Comparison of ENCODE assay signal across 2 cellular contexts in the genomic region with DNA sequence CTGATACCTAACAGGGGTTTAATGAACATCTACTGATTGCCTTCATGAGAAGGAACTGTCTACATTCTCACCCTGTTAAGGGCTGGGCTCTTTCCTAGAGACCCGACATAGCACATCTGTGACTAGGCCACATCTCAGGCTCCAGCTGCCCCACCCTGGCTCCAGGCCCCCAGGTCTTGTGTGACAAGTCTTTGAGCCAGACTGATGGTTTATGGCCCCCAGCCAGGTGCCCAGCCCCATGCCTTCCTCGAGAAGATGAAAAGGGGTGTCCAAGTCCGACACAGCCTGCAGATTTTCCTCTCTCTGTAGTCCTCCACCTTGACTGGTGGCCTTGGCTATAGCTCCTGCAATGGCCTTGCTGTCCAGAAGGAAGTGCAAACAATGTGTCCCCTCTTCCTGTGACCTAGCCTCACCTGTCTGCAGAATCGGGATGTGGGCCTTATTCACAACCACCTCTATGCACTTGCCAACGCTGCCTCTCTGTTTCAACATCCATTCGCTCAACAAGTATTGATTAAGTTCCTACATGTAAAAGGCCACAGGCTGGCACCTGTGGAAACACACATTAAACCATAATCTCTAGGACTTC.
TF ChIP-seq lines count a peak whose summit lies in the region.

No MANE protein-coding gene starts in this region.

TF ChIP-seq in IMR-90, 13 proteins besides CTCF, POLR2A, EP300 and RAD21:
- TF ChIP-seq RFX5 (IDR thresholded peaks at IDR 0.05; ENCODE audit: low read depth, low read length) = no peak
- TF ChIP-seq SMC3 (IDR thresholded peaks at IDR 0.05; ENCODE audit: low read depth, low read length) = no peak
- TF ChIP-seq, protein P1, sequence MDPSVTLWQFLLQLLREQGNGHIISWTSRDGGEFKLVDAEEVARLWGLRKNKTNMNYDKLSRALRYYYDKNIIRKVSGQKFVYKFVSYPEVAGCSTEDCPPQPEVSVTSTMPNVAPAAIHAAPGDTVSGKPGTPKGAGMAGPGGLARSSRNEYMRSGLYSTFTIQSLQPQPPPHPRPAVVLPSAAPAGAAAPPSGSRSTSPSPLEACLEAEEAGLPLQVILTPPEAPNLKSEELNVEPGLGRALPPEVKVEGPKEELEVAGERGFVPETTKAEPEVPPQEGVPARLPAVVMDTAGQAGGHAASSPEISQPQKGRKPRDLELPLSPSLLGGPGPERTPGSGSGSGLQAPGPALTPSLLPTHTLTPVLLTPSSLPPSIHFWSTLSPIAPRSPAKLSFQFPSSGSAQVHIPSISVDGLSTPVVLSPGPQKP (IDR thresholded peaks at IDR 0.05; ENCODE audit: borderline replicate concordance, low read depth, low read length) = no peak
- no peak for TF ChIP-seq MAFK (IDR thresholded peaks at IDR 0.05; ENCODE audit: low read depth, low read length)
- no peak for TF ChIP-seq CHD1 (IDR thresholded peaks at IDR 0.05; ENCODE audit: low read depth, low read length)
- no peak for TF ChIP-seq BHLHE40 (IDR thresholded peaks at IDR 0.05; ENCODE audit: low read depth, low read length)
- TF ChIP-seq RCOR1 (IDR thresholded peaks at IDR 0.05; ENCODE audit: insufficient replicate concordance, low read length) = no peak
- TF ChIP-seq MAZ (IDR thresholded peaks at IDR 0.05; ENCODE audit: borderline replicate concordance, low read depth, low read length) = no peak
- TF ChIP-seq MXI1 (IDR thresholded peaks at IDR 0.05; ENCODE audit: borderline replicate concordance, low read depth, low read length) = no peak
- TF ChIP-seq NFE2L2 (IDR thresholded peaks at IDR 0.05; ENCODE audit: low read depth, low read length) = no peak
- no peak for TF ChIP-seq FOS (IDR thresholded peaks at IDR 0.05; ENCODE audit: low read depth, low read length)
- TF ChIP-seq CEBPB (IDR thresholded peaks at IDR 0.05; ENCODE audit: low read depth, low read length) = no peak
- TF ChIP-seq, protein P2, sequence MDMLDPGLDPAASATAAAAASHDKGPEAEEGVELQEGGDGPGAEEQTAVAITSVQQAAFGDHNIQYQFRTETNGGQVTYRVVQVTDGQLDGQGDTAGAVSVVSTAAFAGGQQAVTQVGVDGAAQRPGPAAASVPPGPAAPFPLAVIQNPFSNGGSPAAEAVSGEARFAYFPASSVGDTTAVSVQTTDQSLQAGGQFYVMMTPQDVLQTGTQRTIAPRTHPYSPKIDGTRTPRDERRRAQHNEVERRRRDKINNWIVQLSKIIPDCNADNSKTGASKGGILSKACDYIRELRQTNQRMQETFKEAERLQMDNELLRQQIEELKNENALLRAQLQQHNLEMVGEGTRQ (IDR thresholded peaks at IDR 0.05; ENCODE audit: low read depth, low read length) = no peak

TF ChIP-seq in HepG2, 621 proteins besides CTCF, POLR2A, EP300 and RAD21 (continues in another document):
- TF ChIP-seq, protein P3, sequence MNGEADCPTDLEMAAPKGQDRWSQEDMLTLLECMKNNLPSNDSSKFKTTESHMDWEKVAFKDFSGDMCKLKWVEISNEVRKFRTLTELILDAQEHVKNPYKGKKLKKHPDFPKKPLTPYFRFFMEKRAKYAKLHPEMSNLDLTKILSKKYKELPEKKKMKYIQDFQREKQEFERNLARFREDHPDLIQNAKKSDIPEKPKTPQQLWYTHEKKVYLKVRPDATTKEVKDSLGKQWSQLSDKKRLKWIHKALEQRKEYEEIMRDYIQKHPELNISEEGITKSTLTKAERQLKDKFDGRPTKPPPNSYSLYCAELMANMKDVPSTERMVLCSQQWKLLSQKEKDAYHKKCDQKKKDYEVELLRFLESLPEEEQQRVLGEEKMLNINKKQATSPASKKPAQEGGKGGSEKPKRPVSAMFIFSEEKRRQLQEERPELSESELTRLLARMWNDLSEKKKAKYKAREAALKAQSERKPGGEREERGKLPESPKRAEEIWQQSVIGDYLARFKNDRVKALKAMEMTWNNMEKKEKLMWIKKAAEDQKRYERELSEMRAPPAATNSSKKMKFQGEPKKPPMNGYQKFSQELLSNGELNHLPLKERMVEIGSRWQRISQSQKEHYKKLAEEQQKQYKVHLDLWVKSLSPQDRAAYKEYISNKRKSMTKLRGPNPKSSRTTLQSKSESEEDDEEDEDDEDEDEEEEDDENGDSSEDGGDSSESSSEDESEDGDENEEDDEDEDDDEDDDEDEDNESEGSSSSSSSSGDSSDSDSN (CRISPR knock-in tag; IDR thresholded peaks at IDR 0.05) = no peak
- TF ChIP-seq ZNF136 (CRISPR knock-in tag; IDR thresholded peaks at IDR 0.05; ENCODE audit: low read depth) (no peak), ZNF674 (CRISPR knock-in tag; IDR thresholded peaks at IDR 0.05; ENCODE audit: low read depth) (no peak), AGO1 (IDR thresholded peaks at IDR 0.05; ENCODE audit: low read depth, low read length, poor library complexity, severe bottlenecking) (no peak), ZNF607 (CRISPR knock-in tag; IDR thresholded peaks at IDR 0.05; ENCODE audit: borderline replicate concordance) (no peak), ZNF747 (CRISPR knock-in tag; IDR thresholded peaks at IDR 0.05; ENCODE audit: borderline replicate concordance) (0 out of 2 replicates have a peak, but pooled peaks have one; percentile 26), ZNF644 (CRISPR knock-in tag; IDR thresholded peaks at IDR 0.05; ENCODE audit: low read depth) (0 out of 2 replicates have a peak, but pooled peaks have one; percentile 26), MAZ (IDR thresholded peaks at IDR 0.05; ENCODE audit: borderline replicate concordance, low read depth, low read length) (no peak), MAZ (CRISPR knock-in tag; IDR thresholded peaks at IDR 0.05; ENCODE audit: low read depth) (0 out of 2 replicates have a peak, but pooled peaks have one; percentile 20), NRL (CRISPR knock-in tag; IDR thresholded peaks at IDR 0.05; ENCODE audit: borderline replicate concordance) (no peak), ATM (IDR thresholded peaks at IDR 0.05; ENCODE audit: borderline replicate concordance) (no peak), ISX (CRISPR knock-in tag; conservative IDR thresholded peaks at IDR 0.05) (no peak), HCFC1 (IDR thresholded peaks at IDR 0.05; ENCODE audit: low read depth, low read length) (no peak), ZNF749 (CRISPR knock-in tag; IDR thresholded peaks at IDR 0.05; ENCODE audit: borderline replicate concordance) (no peak), SOX6 (IDR thresholded peaks at IDR 0.05) (no peak), SOX6 (CRISPR knock-in tag; IDR thresholded peaks at IDR 0.05) (0 out of 2 replicates have a peak, but pooled peaks have one; percentile 22), ZNF543 (CRISPR knock-in tag; IDR thresholded peaks at IDR 0.05) (no peak), SNAPC2 (CRISPR knock-in tag; IDR thresholded peaks at IDR 0.05) (no peak), ZNF598 (CRISPR knock-in tag; IDR thresholded peaks at IDR 0.05; ENCODE audit: borderline replicate concordance) (no peak), ELF3 (CRISPR knock-in tag; IDR thresholded peaks at IDR 0.05) (0 out of 2 replicates have a peak, but pooled peaks have one; percentile 23), CEBPG (CRISPR knock-in tag; IDR thresholded peaks at IDR 0.05) (0 out of 2 replicates have a peak, but pooled peaks have one; percentile 11), GABPB1 (CRISPR knock-in tag; IDR thresholded peaks at IDR 0.05) (no peak), PAWR (CRISPR knock-in tag; IDR thresholded peaks at IDR 0.05; ENCODE audit: borderline replicate concordance) (no peak), FOXA1 (IDR thresholded peaks at IDR 0.05) (no peak), FOXA1 (CRISPR knock-in tag; IDR thresholded peaks at IDR 0.05) (peak; percentile 31; the same call in 1 of the 2 replicates), KLF9 (CRISPR knock-in tag; IDR thresholded peaks at IDR 0.05; ENCODE audit: low read depth) (no peak), GATAD1 (CRISPR knock-in tag; IDR thresholded peaks at IDR 0.05) (no peak), ZNF549 (CRISPR knock-in tag; IDR thresholded peaks at IDR 0.05) (no peak), ATRX (CRISPR knock-in tag; IDR thresholded peaks at IDR 0.05; ENCODE audit: borderline replicate concordance) (no peak), SMAD3 (CRISPR knock-in tag; IDR thresholded peaks at IDR 0.05) (no peak), RXRB (CRISPR knock-in tag; IDR thresholded peaks at IDR 0.05; ENCODE audit: borderline replicate concordance) (0 out of 2 replicates have a peak, but pooled peaks have one; percentile 18)
- TF ChIP-seq, protein P4, sequence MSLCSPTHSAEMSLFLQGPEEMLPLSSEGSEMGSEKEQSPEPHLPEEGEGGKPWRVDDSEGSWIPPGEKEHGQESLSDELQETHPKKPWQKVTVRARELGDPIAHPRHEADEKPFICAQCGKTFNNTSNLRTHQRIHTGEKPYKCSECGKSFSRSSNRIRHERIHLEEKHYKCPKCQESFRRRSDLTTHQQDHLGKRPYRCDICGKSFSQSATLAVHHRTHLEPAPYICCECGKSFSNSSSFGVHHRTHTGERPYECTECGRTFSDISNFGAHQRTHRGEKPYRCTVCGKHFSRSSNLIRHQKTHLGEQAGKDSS (CRISPR knock-in tag; IDR thresholded peaks at IDR 0.05; ENCODE audit: borderline replicate concordance, low read depth) = no peak
- TF ChIP-seq, protein P5, sequence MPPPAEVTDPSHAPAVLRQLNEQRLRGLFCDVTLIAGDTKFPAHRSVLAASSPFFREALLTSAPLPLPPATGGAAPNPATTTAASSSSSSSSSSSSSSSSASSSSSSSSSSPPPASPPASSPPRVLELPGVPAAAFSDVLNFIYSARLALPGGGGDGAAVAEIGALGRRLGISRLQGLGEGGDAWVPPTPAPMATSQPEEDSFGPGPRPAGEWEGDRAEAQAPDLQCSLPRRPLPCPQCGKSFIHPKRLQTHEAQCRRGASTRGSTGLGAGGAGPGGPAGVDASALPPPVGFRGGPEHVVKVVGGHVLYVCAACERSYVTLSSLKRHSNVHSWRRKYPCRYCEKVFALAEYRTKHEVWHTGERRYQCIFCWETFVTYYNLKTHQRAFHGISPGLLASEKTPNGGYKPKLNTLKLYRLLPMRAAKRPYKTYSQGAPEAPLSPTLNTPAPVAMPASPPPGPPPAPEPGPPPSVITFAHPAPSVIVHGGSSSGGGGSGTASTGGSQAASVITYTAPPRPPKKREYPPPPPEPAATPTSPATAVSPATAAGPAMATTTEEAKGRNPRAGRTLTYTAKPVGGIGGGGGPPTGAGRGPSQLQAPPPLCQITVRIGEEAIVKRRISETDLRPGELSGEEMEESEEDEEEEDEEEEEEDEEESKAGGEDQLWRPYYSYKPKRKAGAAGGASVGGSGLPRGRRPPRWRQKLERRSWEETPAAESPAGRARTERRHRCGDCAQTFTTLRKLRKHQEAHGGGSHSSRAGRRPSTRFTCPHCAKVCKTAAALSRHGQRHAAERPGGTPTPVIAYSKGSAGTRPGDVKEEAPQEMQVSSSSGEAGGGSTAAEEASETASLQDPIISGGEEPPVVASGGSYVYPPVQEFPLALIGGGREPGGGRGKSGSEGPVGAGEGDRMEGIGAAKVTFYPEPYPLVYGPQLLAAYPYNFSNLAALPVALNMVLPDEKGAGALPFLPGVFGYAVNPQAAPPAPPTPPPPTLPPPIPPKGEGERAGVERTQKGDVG (CRISPR knock-in tag; IDR thresholded peaks at IDR 0.05; ENCODE audit: borderline replicate concordance) = 0 out of 2 replicates have a peak, but pooled peaks have one; percentile 30
- TF ChIP-seq, protein P6, sequence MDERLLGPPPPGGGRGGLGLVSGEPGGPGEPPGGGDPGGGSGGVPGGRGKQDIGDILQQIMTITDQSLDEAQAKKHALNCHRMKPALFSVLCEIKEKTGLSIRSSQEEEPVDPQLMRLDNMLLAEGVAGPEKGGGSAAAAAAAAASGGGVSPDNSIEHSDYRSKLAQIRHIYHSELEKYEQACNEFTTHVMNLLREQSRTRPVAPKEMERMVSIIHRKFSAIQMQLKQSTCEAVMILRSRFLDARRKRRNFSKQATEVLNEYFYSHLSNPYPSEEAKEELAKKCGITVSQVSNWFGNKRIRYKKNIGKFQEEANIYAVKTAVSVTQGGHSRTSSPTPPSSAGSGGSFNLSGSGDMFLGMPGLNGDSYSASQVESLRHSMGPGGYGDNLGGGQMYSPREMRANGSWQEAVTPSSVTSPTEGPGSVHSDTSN (CRISPR knock-in tag; IDR thresholded peaks at IDR 0.05) = no peak
- TF ChIP-seq, protein P7, sequence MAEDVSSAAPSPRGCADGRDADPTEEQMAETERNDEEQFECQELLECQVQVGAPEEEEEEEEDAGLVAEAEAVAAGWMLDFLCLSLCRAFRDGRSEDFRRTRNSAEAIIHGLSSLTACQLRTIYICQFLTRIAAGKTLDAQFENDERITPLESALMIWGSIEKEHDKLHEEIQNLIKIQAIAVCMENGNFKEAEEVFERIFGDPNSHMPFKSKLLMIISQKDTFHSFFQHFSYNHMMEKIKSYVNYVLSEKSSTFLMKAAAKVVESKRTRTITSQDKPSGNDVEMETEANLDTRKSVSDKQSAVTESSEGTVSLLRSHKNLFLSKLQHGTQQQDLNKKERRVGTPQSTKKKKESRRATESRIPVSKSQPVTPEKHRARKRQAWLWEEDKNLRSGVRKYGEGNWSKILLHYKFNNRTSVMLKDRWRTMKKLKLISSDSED (CRISPR knock-in tag; IDR thresholded peaks at IDR 0.05) = no peak
- TF ChIP-seq, protein P8, sequence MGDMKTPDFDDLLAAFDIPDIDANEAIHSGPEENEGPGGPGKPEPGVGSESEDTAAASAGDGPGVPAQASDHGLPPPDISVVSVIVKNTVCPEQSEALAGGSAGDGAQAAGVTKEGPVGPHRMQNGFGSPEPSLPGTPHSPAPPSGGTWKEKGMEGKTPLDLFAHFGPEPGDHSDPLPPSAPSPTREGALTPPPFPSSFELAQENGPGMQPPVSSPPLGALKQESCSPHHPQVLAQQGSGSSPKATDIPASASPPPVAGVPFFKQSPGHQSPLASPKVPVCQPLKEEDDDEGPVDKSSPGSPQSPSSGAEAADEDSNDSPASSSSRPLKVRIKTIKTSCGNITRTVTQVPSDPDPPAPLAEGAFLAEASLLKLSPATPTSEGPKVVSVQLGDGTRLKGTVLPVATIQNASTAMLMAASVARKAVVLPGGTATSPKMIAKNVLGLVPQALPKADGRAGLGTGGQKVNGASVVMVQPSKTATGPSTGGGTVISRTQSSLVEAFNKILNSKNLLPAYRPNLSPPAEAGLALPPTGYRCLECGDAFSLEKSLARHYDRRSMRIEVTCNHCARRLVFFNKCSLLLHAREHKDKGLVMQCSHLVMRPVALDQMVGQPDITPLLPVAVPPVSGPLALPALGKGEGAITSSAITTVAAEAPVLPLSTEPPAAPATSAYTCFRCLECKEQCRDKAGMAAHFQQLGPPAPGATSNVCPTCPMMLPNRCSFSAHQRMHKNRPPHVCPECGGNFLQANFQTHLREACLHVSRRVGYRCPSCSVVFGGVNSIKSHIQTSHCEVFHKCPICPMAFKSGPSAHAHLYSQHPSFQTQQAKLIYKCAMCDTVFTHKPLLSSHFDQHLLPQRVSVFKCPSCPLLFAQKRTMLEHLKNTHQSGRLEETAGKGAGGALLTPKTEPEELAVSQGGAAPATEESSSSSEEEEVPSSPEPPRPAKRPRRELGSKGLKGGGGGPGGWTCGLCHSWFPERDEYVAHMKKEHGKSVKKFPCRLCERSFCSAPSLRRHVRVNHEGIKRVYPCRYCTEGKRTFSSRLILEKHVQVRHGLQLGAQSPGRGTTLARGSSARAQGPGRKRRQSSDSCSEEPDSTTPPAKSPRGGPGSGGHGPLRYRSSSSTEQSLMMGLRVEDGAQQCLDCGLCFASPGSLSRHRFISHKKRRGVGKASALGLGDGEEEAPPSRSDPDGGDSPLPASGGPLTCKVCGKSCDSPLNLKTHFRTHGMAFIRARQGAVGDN (CRISPR knock-in tag; IDR thresholded peaks at IDR 0.05) = peak; percentile 55
